ENCODE assay signal across 7 cellular contexts in the genomic region with DNA sequence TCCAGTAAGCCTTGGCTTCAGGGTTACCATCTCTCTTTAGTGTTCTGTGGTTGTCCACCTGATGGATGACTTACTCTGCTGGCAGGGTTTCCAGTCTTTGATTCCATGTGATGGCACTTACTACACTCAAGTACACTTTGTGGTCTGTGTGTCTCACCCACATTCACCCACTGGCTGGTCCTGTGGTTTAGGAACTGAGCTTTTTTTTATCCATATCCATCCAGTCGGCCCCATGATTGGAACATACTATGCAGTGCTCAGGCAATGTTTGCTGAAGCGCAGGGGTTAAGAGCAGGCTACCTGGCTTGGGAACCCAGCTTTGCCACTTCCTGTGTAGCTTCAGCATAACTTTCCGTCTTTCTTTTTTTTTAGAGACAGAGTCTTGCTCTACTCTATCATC. TPM values are rescaled to one million over a fixed set of nuclear protein-coding genes. Genes with fewer than 3 reads are reported as not detected.
DNase-seq lines count a peak whose midpoint lies in the region; ATAC-seq, FAIRE-seq and TF ChIP-seq lines count a peak whose summit lies in the region.
"Had no signal": no experiment of that assay in that cellular context is flagged by ENCODE, and none has a peak within 500 bp of the region (broad histone marks: within the 10 kb centered on the region; RNA-seq: fewer than 3 reads in every experiment).

No MANE protein-coding gene starts in this region.

- H3K9ac ChIP-seq in smooth muscle cell (ENCODE audit: low read depth), result no peak overlapping the region

- H3F3A ChIP-seq in smooth muscle cell (ENCODE audit: low read depth), result peaks cover 4% of the 10 kb centered on the region

- no peak overlapping the region for H3K4me2 ChIP-seq in osteoblast (ENCODE audit: insufficient read depth, low read length)
- no peak overlapping the region for H3K4me2 ChIP-seq in smooth muscle cell

- no peak for ATAC-seq in GM18505 (IDR thresholded peaks at IDR 0.05; ENCODE audit: unreplicated experiment)
- ATAC-seq: mucosa of descending colon had no signal

- TF ChIP-seq POLR2A in GM18505 (IDR thresholded peaks at IDR 0.05; ENCODE audit: borderline replicate concordance, extremely low read depth, insufficient read depth, insufficient read length), result no peak

- no peak for FAIRE-seq in frontal cortex (lab: Jason Lieb, UNC)

- peaks cover 13% of the 10 kb centered on the region for H4K20me1 ChIP-seq in osteoblast (ENCODE audit: insufficient read depth, low read length)
- H4K20me1 ChIP-seq in smooth muscle cell (ENCODE audit: low read depth), result peaks cover 21% of the 10 kb centered on the region

- H3K4me3 ChIP-seq in MG63, result no peak overlapping the region
- H3K4me3 ChIP-seq in osteoblast (ENCODE audit: insufficient read depth, low read length), result no peak overlapping the region
- no peak overlapping the region for H3K4me3 ChIP-seq in smooth muscle cell
- H3K4me3 ChIP-seq: mucosa of descending colon had no signal

- no peaks in the 10 kb centered on the region for H3K27me3 ChIP-seq in MG63
- no peaks in the 10 kb centered on the region for H3K27me3 ChIP-seq in osteoblast (ENCODE audit: insufficient read depth, low read length)
- H3K27me3 ChIP-seq in smooth muscle cell (ENCODE audit: low read depth), result no peaks in the 10 kb centered on the region

- WGBS in smooth muscle cell (ENCODE audit: low lambda C conversion rate), result 71% methylated on average over 3 of the region's 3 CpGs

- peak overlapping the region; percentile 2 for H2AFZ ChIP-seq in osteoblast (ENCODE audit: low read length)
- no peak overlapping the region for H2AFZ ChIP-seq in smooth muscle cell (ENCODE audit: low read depth)

- H3K27ac ChIP-seq in osteoblast (ENCODE audit: low read depth, low read length), result no peak overlapping the region
- H3K27ac ChIP-seq in smooth muscle cell (ENCODE audit: low read depth), result no peak overlapping the region

- H3K9me3 ChIP-seq in MG63 (no peaks in the 10 kb centered on the region), osteoblast (ENCODE audit: low read depth, low read length) (no peaks in the 10 kb centered on the region), smooth muscle cell (replicated peaks; ENCODE audit: low read depth) (no peaks in the 10 kb centered on the region)
- H3K9me3 ChIP-seq: mucosa of descending colon had no signal

- no peak for TF ChIP-seq CTCF in osteoblast (IDR thresholded peaks at IDR 0.05; ENCODE audit: extremely low read depth, low read depth, low read length)
- no peak for TF ChIP-seq CTCF in smooth muscle cell (IDR thresholded peaks at IDR 0.05; ENCODE audit: borderline replicate concordance, insufficient read depth, poor library complexity, severe bottlenecking)

- DNase-seq in MG63 (peak; percentile 58), activated T-cell treated with anti-CD3 and anti-CD28 coated beads for 24 hours (ENCODE audit: low read depth) (peak; percentile 35), osteoblast (ENCODE audit: insufficient read length, low spot score, missing footprints) (no peak), frontal cortex (ENCODE audit: low spot score in 2 of 2) (no peak), smooth muscle cell (lab: John Stamatoyannopoulos, UW; ENCODE audit: unreplicated experiment) (no peak)

- peaks cover 15% of the 10 kb centered on the region for H3K4me1 ChIP-seq in osteoblast (ENCODE audit: insufficient read depth, low read length)
- peaks cover 17% of the 10 kb centered on the region for H3K4me1 ChIP-seq in smooth muscle cell (ENCODE audit: low read depth)

- peaks cover 18% of the 10 kb centered on the region for H3K36me3 ChIP-seq in MG63
- peaks cover 2% of the 10 kb centered on the region for H3K36me3 ChIP-seq in osteoblast (ENCODE audit: insufficient read depth, low read length)
- no peaks in the 10 kb centered on the region for H3K36me3 ChIP-seq in smooth muscle cell (ENCODE audit: low read depth)

- H3K79me2 ChIP-seq in osteoblast (ENCODE audit: insufficient read depth, low read length), result peaks cover 29% of the 10 kb centered on the region
- peaks cover 25% of the 10 kb centered on the region for H3K79me2 ChIP-seq in smooth muscle cell (ENCODE audit: low read depth)

RNA-seq across cellular contexts. Expression of a gene that starts 2.8 kb away (rescaled TPM):
- 14.5 and 17.2 TPM in 2 replicates for total RNA-seq in MG63 (2014; rRNA removed; shearing (Covaris generic); ENCODE audit: low replicate concordance)
- total RNA-seq in osteoblast, result 24.2 and 30.4 TPM in 2 replicates
- 36.3 TPM for total RNA-seq in frontal cortex
- 56.2 and 58.6 TPM in 2 replicates for total RNA-seq in smooth muscle cell
- 225 and 316 TPM in 2 replicates for polyA plus RNA-seq in smooth muscle cell

RNA-seq across cellular contexts. Expression of a gene that starts 25.4 kb away (rescaled TPM):
- not detected in 2 replicates for total RNA-seq in MG63 (2014; rRNA removed; shearing (Covaris generic); ENCODE audit: low replicate concordance)
- total RNA-seq in osteoblast (53.9 and 61.5 TPM in 2 replicates), frontal cortex (1.6 TPM), smooth muscle cell (15.6 and 30.8 TPM in 2 replicates)
- 10.1 and 30.2 TPM in 2 replicates for polyA plus RNA-seq in smooth muscle cell

RNA-seq across cellular contexts. Expression of a gene that starts 27.3 kb away (rescaled TPM):
- total RNA-seq in MG63 (2014; rRNA removed; shearing (Covaris generic); ENCODE audit: low replicate concordance), result 1.7 TPM in 1 of 2 replicates, not detected in the other
- 0.29 TPM in 1 of 2 replicates, not detected in the other for total RNA-seq in osteoblast
- 1.6 TPM for total RNA-seq in frontal cortex
- 1.6 TPM in 1 of 2 replicates, not detected in the other for total RNA-seq in smooth muscle cell
- 0.31 and 0.66 TPM in 2 replicates for polyA plus RNA-seq in smooth muscle cell

RNA-seq across cellular contexts. Expression of a gene that starts 36.8 kb away (rescaled TPM):
- not detected in 2 replicates for total RNA-seq in MG63 (2014; rRNA removed; shearing (Covaris generic); ENCODE audit: low replicate concordance)
- total RNA-seq in osteoblast, result not detected in 2 replicates
- 1.2 TPM for total RNA-seq in frontal cortex
- total RNA-seq in smooth muscle cell, result 0.04 TPM in 2 replicates
- polyA plus RNA-seq in smooth muscle cell, result 0.07 TPM in 2 replicates

RNA-seq across cellular contexts. Expression of a gene that starts 39.8 kb away (rescaled TPM):
- not detected in 2 replicates for total RNA-seq in MG63 (2014; rRNA removed; shearing (Covaris generic); ENCODE audit: low replicate concordance)
- total RNA-seq in osteoblast, result not detected in 2 replicates
- total RNA-seq in frontal cortex, result 0.41 TPM
- total RNA-seq in smooth muscle cell, result not detected in 2 replicates
- 1.1 and 1.7 TPM in 2 replicates for polyA plus RNA-seq in smooth muscle cell
- total RNA-seq: mucosa of descending colon had no signal

Comparison
In these comparisons a context has a peak if more than half of its experiments do, and no peak if none do; other contexts are left out.
1. DNase-seq: peak in MG63 (single experiment) and activated T-cell treated with anti-CD3 and anti-CD28 coated beads for 24 hours (single experiment); none in osteoblast (single experiment), frontal cortex (0 of 2) and smooth muscle cell (single experiment).